Comparison of ENCODE assay signal across 21 cellular contexts in the genomic region with DNA sequence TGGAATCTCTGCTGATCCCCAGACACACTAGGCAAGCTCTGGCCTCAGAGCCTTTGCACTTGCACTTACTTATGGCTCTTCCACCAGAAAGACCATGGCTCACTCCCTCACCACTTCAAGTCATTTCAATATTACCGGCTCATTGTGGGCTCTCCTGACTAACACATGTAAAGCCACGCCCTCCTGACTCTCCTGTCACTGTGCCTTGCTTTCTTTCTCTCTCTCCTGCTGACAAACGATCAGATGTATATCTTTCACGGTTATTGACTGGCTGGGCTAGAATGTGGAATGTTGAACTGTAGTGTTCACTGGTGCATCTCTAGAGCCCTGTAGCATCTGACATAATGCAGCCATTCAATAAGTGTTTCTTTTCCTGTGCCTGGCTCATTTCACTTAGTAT.
"Had no signal": no experiment of that assay in that cellular context is flagged by ENCODE, and none has a peak within 500 bp of the region (broad histone marks: within the 10 kb centered on the region; RNA-seq: fewer than 3 reads in every experiment).

No MANE protein-coding gene starts in this region.

- H3K4me1 ChIP-seq: colonic mucosa, esophagus squamous epithelium, gastrocnemius medialis, thyroid gland, upper lobe of right lung had no signal

- H3K4me1 Mint-ChIP-seq: activated naive CD8-positive, alpha-beta T cell treated with anti-CD3 and anti-CD28 coated beads for 36 hours; memory B cell had no signal

- H3K9me3 Mint-ChIP-seq: activated naive CD8-positive, alpha-beta T cell treated with anti-CD3 and anti-CD28 coated beads for 36 hours; memory B cell had no signal

- H3K27me3 ChIP-seq: colonic mucosa, dorsolateral prefrontal cortex, esophagus squamous epithelium, gastrocnemius medialis, thyroid gland, upper lobe of right lung had no signal

- ATAC-seq: effector memory CD8-positive, alpha-beta T cell; gastrocnemius medialis; left cardiac atrium; sciatic nerve; upper lobe of right lung had no signal

- DNase-seq: activated CD4-positive, alpha-beta T cell treated with anti-CD3 and anti-CD28 coated beads, Interleukin-2, amount 50 U/mL, for 1 hour; activated CD4-positive, CD25-positive, alpha-beta regulatory T cell treated with anti-CD3 and anti-CD28 coated beads, Interleukin-2, amount 50 U/mL, for 72 hours; activated CD8-positive, alpha-beta memory T cell treated with anti-CD3 and anti-CD28 coated beads, Interleukin-2, amount 50 U/mL, for 48 hours; activated naive CD4-positive, alpha-beta T cell treated with Interleukin-2 at 50 U/mL for 16 hours; activated naive CD8-positive, alpha-beta T cell treated with anti-CD3 and anti-CD28 coated beads for 36 hours; activated T-cell treated with anti-CD3 and anti-CD28 coated beads, Interleukin-2, amount 50 U/mL, for 4 hours; amniotic stem cell; colonic mucosa; dorsolateral prefrontal cortex; effector memory CD8-positive, alpha-beta T cell; esophagus squamous epithelium; gastrocnemius medialis; left cardiac atrium; nucleus accumbens; small intestine; stimulated activated naive CD4-positive, alpha-beta T cell treated with Interleukin-2 at 50 U/mL for 16 hours; thyroid gland; upper lobe of right lung had no signal

- H3K4me3 ChIP-seq: colonic mucosa, dorsolateral prefrontal cortex, esophagus squamous epithelium, gastrocnemius medialis, thyroid gland, upper lobe of right lung had no signal

- H3K27ac Mint-ChIP-seq: activated naive CD8-positive, alpha-beta T cell treated with anti-CD3 and anti-CD28 coated beads for 36 hours; effector memory CD8-positive, alpha-beta T cell; memory B cell had no signal

- H3K36me3 ChIP-seq: colonic mucosa, esophagus squamous epithelium, gastrocnemius medialis, thyroid gland, upper lobe of right lung had no signal

- H3K27ac ChIP-seq: colonic mucosa, dorsolateral prefrontal cortex, esophagus squamous epithelium, gastrocnemius medialis, thyroid gland, upper lobe of right lung had no signal

- H3K4me3 Mint-ChIP-seq: activated naive CD8-positive, alpha-beta T cell treated with anti-CD3 and anti-CD28 coated beads for 36 hours; activated T-cell treated with anti-CD3 and anti-CD28 coated beads, Interleukin-2, amount 50 U/mL, for 4 hours; effector memory CD8-positive, alpha-beta T cell; memory B cell had no signal

- H3K9me3 ChIP-seq: colonic mucosa, esophagus squamous epithelium, gastrocnemius medialis, thyroid gland, upper lobe of right lung had no signal

- H3K36me3 Mint-ChIP-seq: activated naive CD8-positive, alpha-beta T cell treated with anti-CD3 and anti-CD28 coated beads for 36 hours; memory B cell had no signal

- H3K27me3 Mint-ChIP-seq: activated naive CD8-positive, alpha-beta T cell treated with anti-CD3 and anti-CD28 coated beads for 36 hours; effector memory CD8-positive, alpha-beta T cell; memory B cell had no signal

- FAIRE-seq: islet of Langerhans, small intestine had no signal
